In the genomic region with DNA sequence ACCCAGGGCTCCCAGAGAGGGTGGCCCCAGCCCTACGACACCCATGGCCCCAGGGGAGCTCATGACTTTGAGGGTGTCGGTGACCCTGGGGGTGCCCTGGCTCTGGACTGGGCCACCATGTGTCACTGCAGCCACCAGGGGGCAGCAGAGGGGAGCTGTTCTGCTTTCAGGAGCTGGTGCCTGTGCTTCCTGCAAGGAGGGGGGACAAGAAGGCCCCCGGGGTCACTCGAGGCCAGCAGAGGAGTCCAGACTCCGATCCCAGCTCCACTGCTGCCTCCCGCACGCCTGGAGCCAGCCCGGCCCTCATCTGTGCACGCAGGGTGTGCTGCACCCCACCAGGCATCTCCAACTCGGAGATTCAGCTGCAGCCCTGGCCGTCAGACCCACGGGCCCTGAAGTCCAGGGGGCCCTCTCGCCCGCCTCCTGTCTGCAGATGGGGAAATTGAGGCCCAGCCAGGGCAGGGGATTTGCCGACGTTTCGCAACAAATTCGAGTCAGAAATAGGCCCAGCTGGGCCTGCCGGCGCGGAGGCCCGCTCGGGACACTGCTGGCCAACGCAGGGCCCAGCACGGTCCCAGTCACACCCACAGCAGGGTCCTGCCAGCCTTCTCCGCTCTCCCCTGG, we compare ENCODE assay signal across 9 cellular contexts. TPM values are rescaled to one million over a fixed set of nuclear protein-coding genes. Genes with fewer than 3 reads are reported as not detected.
DNase-seq lines count a peak whose midpoint lies in the region; ATAC-seq and TF ChIP-seq lines count a peak whose summit lies in the region.
"Had no signal": no experiment of that assay in that cellular context is flagged by ENCODE, and none has a peak within 500 bp of the region (broad histone marks: within the 10 kb centered on the region; RNA-seq: fewer than 3 reads in every experiment).

No MANE protein-coding gene starts in this region.

- H3K36me3 ChIP-seq in SJSA1 (no peaks in the 10 kb centered on the region), neuronal stem cell (replicated peaks in 1 of 2; ENCODE audit: control insufficient read depth in 2 of 2, insufficient read depth in 2 of 2, low read length in 2 of 2) (no peaks in the 10 kb centered on the region)

- no peaks in the 10 kb centered on the region for H3K79me1 ChIP-seq in neuronal stem cell (ENCODE audit: low read depth, low read length)

- peaks cover 14% of the 10 kb centered on the region for H3K4me1 Mint-ChIP-seq in Calu3 (ENCODE audit: low read depth, unreplicated experiment)
- peaks cover 44% of the 10 kb centered on the region for H3K4me1 Mint-ChIP-seq in stimulated activated naive CD8-positive, alpha-beta T cell treated with anti-CD3 and anti-CD28 coated beads, Interleukin-15, amount 100 ng/mL, for 72 hours

- no peak overlapping the region for H3K9ac ChIP-seq in neuronal stem cell (ENCODE audit: low read depth, low read length, poor library complexity)

- peak overlapping the region; percentile 14 for H3K4me3 ChIP-seq in SJSA1
- H3K4me3 ChIP-seq in foreskin fibroblast (ENCODE audit: low read depth in 1 of 2, low read length in 2 of 2), result peak overlapping the region; percentile 28 to 45
- no peak overlapping the region for H3K4me3 ChIP-seq in neuronal stem cell (ENCODE audit: low read length in 2 of 2)

- TF ChIP-seq CTCF in Calu3 (IDR thresholded peaks at IDR 0.05; ENCODE audit: unreplicated experiment) (peak; percentile 99), foreskin fibroblast (IDR thresholded peaks at IDR 0.05; ENCODE audit: low read depth, low read length) (peak; percentile 79)

- peak overlapping the region; percentile 18 for H2BK120ac ChIP-seq in neuronal stem cell (ENCODE audit: low read depth, low read length)

- H3K36me3 Mint-ChIP-seq in Calu3 (ENCODE audit: insufficient read depth, unreplicated experiment), result peaks cover 8% of the 10 kb centered on the region
- H3K36me3 Mint-ChIP-seq: activated naive CD8-positive, alpha-beta T cell had no signal

- H3K27me3 ChIP-seq in SJSA1 (replicated peaks) (no peaks in the 10 kb centered on the region), neuronal stem cell (ENCODE audit: control insufficient read depth in 3 of 3, insufficient read depth in 3 of 3, low read depth in 1 of 3, low read length in 3 of 3) (peaks cover 0 to 34% (median 6%) of the 10 kb centered on the region in 3 experiments)

- H3K14ac ChIP-seq in neuronal stem cell (ENCODE audit: low read length), result peak overlapping the region; percentile 56

- peak overlapping the region; percentile 27 for H3K27ac Mint-ChIP-seq in Calu3 (ENCODE audit: unreplicated experiment)
- H3K27ac Mint-ChIP-seq in stimulated activated naive CD8-positive, alpha-beta T cell treated with anti-CD3 and anti-CD28 coated beads, Interleukin-15, amount 100 ng/mL, for 72 hours, result peak overlapping the region in 1 of 2 donors; percentile 71
- H3K27ac Mint-ChIP-seq: activated naive CD8-positive, alpha-beta T cell had no signal

- no peak overlapping the region for H2BK15ac ChIP-seq in neuronal stem cell (ENCODE audit: low read length)

- peak overlapping the region; percentile 55 for H3K4me3 Mint-ChIP-seq in Calu3 (ENCODE audit: low read depth, unreplicated experiment)
- H3K4me3 Mint-ChIP-seq in stimulated activated naive CD8-positive, alpha-beta T cell treated with anti-CD3 and anti-CD28 coated beads, Interleukin-15, amount 100 ng/mL, for 72 hours, result peak overlapping the region; percentile 9 to 57
- H3K4me3 Mint-ChIP-seq: activated naive CD8-positive, alpha-beta T cell had no signal

- peak overlapping the region; percentile 90 for H3K18ac ChIP-seq in neuronal stem cell (ENCODE audit: low read length)

- peak overlapping the region; percentile 22 for H2BK12ac ChIP-seq in neuronal stem cell (ENCODE audit: low read length)

- peaks cover 7% of the 10 kb centered on the region for H3K27me3 Mint-ChIP-seq in Calu3 (ENCODE audit: unreplicated experiment)
- no peaks in the 10 kb centered on the region for H3K27me3 Mint-ChIP-seq in stimulated activated naive CD8-positive, alpha-beta T cell treated with anti-CD3 and anti-CD28 coated beads, Interleukin-15, amount 100 ng/mL, for 72 hours
- H3K27me3 Mint-ChIP-seq: activated naive CD8-positive, alpha-beta T cell had no signal

- H3K4me2 ChIP-seq in neuronal stem cell (ENCODE audit: insufficient read depth, low read length, poor library complexity, severe bottlenecking), result peak overlapping the region; percentile 18

- no CpG with 5 or more reads among the region's 26 CpGs for WGBS in neuronal stem cell (ENCODE audit: extremely low coverage in 2 of 2, insufficient read length in 2 of 2, insufficient replicate concordance in 1 of 2), 2 donors

- H3K23ac ChIP-seq in neuronal stem cell (ENCODE audit: low read depth, low read length, poor library complexity), result peak overlapping the region; percentile 73

- H3K9me3 ChIP-seq in SJSA1 (replicated peaks) (0 out of 2 replicates have a peak, but pooled peaks cover 5% of the 10 kb centered on the region), neuronal stem cell (replicated peaks in 1 of 2; ENCODE audit: control insufficient read depth in 2 of 2, insufficient read depth in 1 of 2, low read depth in 1 of 2, low read length in 2 of 2) (peaks cover 0 to 5% of the 10 kb centered on the region in 2 donors)

- peak; percentile 94 for DNase-seq in Calu3
- DNase-seq in KG1 (lab: John Stamatoyannopoulos, UW), result peak; percentile 41
- peak; percentile 89 to 95 for DNase-seq in SJSA1 (ENCODE audit: low read depth in 1 of 2, low spot score in 2 of 2)
- DNase-seq in activated gamma-delta T cell treated with anti-CD3 and anti-CD28 coated beads, Interleukin-2, amount 50 U/mL, for 16 hours (ENCODE audit: low read depth), result peak; percentile 86
- peak; percentile 91 to 97 for DNase-seq in foreskin fibroblast
- peak; percentile 83 for DNase-seq in neuronal stem cell (ENCODE audit: low spot score)
- peak; percentile 84 for DNase-seq in stimulated activated naive CD8-positive, alpha-beta T cell treated with anti-CD3 and anti-CD28 coated beads, Interleukin-15, amount 100 ng/mL, for 72 hours

- H2BK5ac ChIP-seq in neuronal stem cell (ENCODE audit: low read length), result peak overlapping the region; percentile 53

- CTCF ChIA-PET in Calu3 (lab: Charles Lee), result interaction anchor here (0.5 to 3.1 kb wide), 24 partner anchors 8 to 761 kb away, joined by 3 to 77 read pairs (median 5); a partner anchor contains a TSS

- ATAC-seq in stimulated activated naive CD8-positive, alpha-beta T cell treated with anti-CD3 and anti-CD28 coated beads, Interleukin-15, amount 100 ng/mL, for 72 hours, result peak; percentile 82
- ATAC-seq in HG02759 (IDR thresholded peaks at IDR 0.05; ENCODE audit: unreplicated experiment), result no peak

- intact Hi-C loops in Calu3 (cut with micrococcal nuclease; ENCODE audit: unreplicated experiment), result loop anchor here (2.0 kb wide), 1 partner anchor 110 kb away; no protein-coding TSS in a partner anchor

- peak overlapping the region; percentile 90 for H2AK5ac ChIP-seq in neuronal stem cell (ENCODE audit: low read depth, low read length)

- H2AFZ ChIP-seq in neuronal stem cell (ENCODE audit: low read length), result peak overlapping the region; percentile 79

- H4K8ac ChIP-seq in neuronal stem cell (ENCODE audit: low read depth, low read length), result peak overlapping the region; percentile 65

- peaks cover 55% of the 10 kb centered on the region for H3K4me1 ChIP-seq in SJSA1 (replicated peaks)
- peaks cover 0 to 2% of the 10 kb centered on the region in 2 donors for H3K4me1 ChIP-seq in neuronal stem cell (ENCODE audit: control insufficient read depth in 2 of 2, insufficient read depth in 1 of 2, low read depth in 1 of 2, low read length in 2 of 2)

- no peaks in the 10 kb centered on the region for H3K9me3 Mint-ChIP-seq in Calu3 (ENCODE audit: low read depth, unreplicated experiment)
- H3K9me3 Mint-ChIP-seq in stimulated activated naive CD8-positive, alpha-beta T cell treated with anti-CD3 and anti-CD28 coated beads, Interleukin-15, amount 100 ng/mL, for 72 hours, result no peaks in the 10 kb centered on the region

- H3K4ac ChIP-seq in neuronal stem cell (ENCODE audit: low read length), result no peak overlapping the region

- BruUV-seq in Calu3 (replicated peaks; lab: Mats Ljungman, UMichigan), result no TSS peak

- peak overlapping the region; percentile 74 for H3K27ac ChIP-seq in SJSA1
- no peak overlapping the region for H3K27ac ChIP-seq in neuronal stem cell (replicated peaks; ENCODE audit: low read length)

- no peak overlapping the region for H4K91ac ChIP-seq in neuronal stem cell (ENCODE audit: low read depth, low read length, poor library complexity)

RNA-seq across cellular contexts. Expression of a gene that starts 29.5 kb away (rescaled TPM):
- 97.0 and 100.0 TPM in 2 replicates for total RNA-seq in Calu3 (2022)
- total RNA-seq in SJSA1 (2014; rRNA removed; shearing (Covaris generic)), result 0.18 TPM in 1 of 2 replicates, not detected in the other
- 8.6 TPM for polyA plus RNA-seq in neuronal stem cell (2013, experiment 1 of 2)
- polyA plus RNA-seq in neuronal stem cell (2013, experiment 2 of 2), result 8.5 TPM

Comparison
In these comparisons a context has a peak if more than half of its experiments do, and no peak if none do; other contexts are left out.
1. DNase-seq: peak in every context shown above with its lines; median percentile 94 in Calu3; 94 in foreskin fibroblast; 92 in SJSA1; 86 in activated gamma-delta T cell treated with anti-CD3 and anti-CD28 coated beads, Interleukin-2, amount 50 U/mL, for 16 hours; 84 in stimulated activated naive CD8-positive, alpha-beta T cell treated with anti-CD3 and anti-CD28 coated beads, Interleukin-15, amount 100 ng/mL, for 72 hours; 83 in neuronal stem cell; 41 in KG1.
2. H3K4me3 ChIP-seq: peak in SJSA1 (single experiment) and foreskin fibroblast (2 of 2); none in neuronal stem cell (0 of 2).
3. RNA of a gene that starts 29.5 kb away (total RNA-seq): 97.0 to 100.0 TPM in Calu3; 0.18 TPM in SJSA1; every median in the first group is over 10 times any median in the second.